1 cellular context compared by ENCODE assay signal in the genomic region with DNA sequence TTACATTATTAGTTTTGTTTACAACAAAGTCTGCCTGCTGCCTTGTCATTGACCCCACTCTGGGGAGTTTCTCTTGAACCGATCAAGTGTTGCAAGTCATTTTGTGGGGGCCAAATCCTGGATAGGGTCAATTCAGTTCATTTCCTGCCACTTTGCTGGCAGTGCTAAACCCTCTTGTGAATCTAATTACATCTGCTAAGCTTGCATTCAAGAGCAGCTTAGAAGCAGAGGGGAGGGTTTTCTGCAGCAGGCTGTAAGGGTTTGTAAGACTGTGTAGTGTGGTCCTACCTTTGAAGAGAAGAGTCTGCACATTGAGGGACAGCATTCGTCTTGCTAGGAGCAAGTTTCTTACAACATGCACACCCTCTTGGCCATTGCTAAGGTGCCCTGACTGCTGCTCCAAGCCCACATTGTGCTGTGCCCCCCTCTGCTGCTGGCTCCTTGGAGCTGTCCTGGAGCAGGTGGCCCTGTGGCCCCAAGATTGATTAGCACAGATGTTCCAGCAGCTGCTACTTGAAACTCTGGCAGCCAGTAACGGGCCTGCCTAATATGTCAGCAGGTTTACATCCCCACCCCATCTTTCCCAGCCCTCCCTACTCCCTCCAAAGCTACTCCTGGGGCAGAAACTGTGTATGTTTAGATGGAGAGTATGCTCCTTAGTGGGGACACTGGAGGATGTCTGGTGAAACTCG.
TF ChIP-seq lines count a peak whose summit lies in the region.

No MANE protein-coding gene starts in this region.

TF ChIP-seq in GM23338, 12 proteins besides CTCF, POLR2A, EP300 and RAD21 (continued from another document):
- TF ChIP-seq, protein P1, sequence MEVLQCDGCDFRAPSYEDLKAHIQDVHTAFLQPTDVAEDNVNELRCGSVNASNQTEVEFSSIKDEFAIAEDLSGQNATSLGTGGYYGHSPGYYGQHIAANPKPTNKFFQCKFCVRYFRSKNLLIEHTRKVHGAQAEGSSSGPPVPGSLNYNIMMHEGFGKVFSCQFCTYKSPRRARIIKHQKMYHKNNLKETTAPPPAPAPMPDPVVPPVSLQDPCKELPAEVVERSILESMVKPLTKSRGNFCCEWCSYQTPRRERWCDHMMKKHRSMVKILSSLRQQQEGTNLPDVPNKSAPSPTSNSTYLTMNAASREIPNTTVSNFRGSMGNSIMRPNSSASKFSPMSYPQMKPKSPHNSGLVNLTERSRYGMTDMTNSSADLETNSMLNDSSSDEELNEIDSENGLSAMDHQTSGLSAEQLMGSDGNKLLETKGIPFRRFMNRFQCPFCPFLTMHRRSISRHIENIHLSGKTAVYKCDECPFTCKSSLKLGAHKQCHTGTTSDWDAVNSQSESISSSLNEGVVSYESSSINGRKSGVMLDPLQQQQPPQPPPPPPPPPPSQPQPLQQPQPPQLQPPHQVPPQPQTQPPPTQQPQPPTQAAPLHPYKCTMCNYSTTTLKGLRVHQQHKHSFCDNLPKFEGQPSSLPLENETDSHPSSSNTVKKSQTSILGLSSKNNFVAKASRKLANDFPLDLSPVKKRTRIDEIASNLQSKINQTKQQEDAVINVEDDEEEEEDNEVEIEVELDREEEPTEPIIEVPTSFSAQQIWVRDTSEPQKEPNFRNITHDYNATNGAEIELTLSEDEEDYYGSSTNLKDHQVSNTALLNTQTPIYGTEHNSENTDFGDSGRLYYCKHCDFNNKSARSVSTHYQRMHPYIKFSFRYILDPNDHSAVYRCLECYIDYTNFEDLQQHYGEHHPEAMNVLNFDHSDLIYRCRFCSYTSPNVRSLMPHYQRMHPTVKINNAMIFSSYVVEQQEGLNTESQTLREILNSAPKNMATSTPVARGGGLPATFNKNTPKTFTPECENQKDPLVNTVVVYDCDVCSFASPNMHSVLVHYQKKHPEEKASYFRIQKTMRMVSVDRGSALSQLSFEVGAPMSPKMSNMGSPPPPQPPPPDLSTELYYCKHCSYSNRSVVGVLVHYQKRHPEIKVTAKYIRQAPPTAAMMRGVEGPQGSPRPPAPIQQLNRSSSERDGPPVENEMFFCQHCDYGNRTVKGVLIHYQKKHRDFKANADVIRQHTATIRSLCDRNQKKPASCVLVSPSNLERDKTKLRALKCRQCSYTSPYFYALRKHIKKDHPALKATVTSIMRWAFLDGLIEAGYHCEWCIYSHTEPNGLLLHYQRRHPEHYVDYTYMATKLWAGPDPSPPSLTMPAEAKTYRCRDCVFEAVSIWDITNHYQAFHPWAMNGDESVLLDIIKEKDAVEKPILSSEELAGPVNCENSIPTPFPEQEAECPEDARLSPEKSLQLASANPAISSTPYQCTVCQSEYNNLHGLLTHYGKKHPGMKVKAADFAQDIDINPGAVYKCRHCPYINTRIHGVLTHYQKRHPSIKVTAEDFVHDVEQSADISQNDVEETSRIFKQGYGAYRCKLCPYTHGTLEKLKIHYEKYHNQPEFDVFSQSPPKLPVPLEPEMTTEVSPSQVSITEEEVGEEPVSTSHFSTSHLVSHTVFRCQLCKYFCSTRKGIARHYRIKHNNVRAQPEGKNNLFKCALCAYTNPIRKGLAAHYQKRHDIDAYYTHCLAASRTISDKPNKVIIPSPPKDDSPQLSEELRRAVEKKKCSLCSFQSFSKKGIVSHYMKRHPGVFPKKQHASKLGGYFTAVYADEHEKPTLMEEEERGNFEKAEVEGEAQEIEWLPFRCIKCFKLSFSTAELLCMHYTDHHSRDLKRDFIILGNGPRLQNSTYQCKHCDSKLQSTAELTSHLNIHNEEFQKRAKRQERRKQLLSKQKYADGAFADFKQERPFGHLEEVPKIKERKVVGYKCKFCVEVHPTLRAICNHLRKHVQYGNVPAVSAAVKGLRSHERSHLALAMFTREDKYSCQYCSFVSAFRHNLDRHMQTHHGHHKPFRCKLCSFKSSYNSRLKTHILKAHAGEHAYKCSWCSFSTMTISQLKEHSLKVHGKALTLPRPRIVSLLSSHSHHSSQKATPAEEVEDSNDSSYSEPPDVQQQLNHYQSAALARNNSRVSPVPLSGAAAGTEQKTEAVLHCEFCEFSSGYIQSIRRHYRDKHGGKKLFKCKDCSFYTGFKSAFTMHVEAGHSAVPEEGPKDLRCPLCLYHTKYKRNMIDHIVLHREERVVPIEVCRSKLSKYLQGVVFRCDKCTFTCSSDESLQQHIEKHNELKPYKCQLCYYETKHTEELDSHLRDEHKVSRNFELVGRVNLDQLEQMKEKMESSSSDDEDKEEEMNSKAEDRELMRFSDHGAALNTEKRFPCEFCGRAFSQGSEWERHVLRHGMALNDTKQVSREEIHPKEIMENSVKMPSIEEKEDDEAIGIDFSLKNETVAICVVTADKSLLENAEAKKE (CRISPR knock-in tag; IDR thresholded peaks at IDR 0.05), result no peak
- no peak for TF ChIP-seq POLR2AphosphoS5 (IDR thresholded peaks at IDR 0.05; ENCODE audit: low read depth)
